1 cellular context compared by ENCODE assay signal in the genomic region with DNA sequence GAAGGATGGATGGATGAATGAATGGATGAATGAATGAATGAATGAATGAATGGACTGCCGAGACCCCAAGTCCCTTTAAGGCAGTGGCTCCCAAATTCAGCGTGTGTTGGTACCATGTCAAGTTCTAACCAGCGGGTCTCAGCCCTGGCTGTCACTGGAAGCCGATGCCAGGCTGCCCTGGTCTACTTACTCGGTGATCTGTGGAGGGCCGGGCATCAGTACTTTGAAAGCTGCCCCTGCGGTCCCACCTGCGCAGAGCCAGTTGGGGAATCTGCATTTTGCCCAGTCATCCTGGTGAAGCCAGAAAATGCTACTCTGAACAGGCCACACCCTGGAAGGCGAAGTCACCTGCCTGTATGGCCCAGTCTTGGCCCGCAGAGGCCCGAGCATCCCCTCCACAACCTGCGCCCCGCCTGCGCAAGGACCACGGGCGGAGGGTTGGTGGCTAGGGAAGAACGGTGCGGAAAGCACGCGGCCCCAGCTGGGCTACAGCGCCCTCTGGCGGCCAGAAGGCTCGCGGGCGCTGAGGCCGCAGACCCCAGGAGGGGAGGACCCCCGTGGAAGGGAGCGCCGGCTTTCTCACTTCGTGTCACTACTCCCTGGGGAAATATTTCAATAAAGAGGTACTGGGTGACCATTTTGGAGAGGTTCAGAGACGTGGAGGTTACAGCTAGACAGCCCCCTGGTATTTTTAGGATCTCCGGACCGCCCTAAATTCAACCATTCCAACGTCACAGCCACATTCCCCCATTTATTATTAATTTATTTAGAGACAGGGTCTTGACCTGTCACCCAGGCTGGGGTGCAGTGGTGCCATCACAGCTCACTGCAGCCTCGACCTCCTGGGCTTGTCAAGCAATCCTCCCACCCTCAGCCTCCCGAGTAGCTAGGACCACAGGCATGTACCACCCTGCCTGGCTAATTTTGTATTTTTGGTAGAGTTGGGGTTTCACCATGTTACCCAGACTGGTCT.
TF ChIP-seq lines count a peak whose summit lies in the region.

No MANE protein-coding gene starts in this region.

TF ChIP-seq in K562, 482 proteins besides CTCF, POLR2A, EP300 and RAD21 (continued from another document):
- TF ChIP-seq BCOR (IDR thresholded peaks at IDR 0.05) (no peak), ATF7 (IDR thresholded peaks at IDR 0.05) (no peak), RHOXF2B (CRISPR knock-in tag; conservative IDR thresholded peaks at IDR 0.05) (no peak), RCOR1 (IDR thresholded peaks at IDR 0.05; ENCODE audit: borderline replicate concordance in 1 of 2, low read depth in 2 of 2, low read length in 2 of 2) (no peak), ZNF384 (IDR thresholded peaks at IDR 0.05; ENCODE audit: low read depth, low read length) (no peak), E2F4 (CRISPR knock-in tag; IDR thresholded peaks at IDR 0.05; ENCODE audit: low read depth) (no peak), HBP1 (CRISPR knock-in tag; IDR thresholded peaks at IDR 0.05) (no peak), NFE2 (IDR thresholded peaks at IDR 0.05; ENCODE audit: low read depth) (peak; percentile 76), HNRNPL (IDR thresholded peaks at IDR 0.05; ENCODE audit: low read depth, low read length) (no peak), ZNF561 (CRISPR knock-in tag; conservative IDR thresholded peaks at IDR 0.05) (no peak), E2F6 (IDR thresholded peaks at IDR 0.05; ENCODE audit: borderline replicate concordance in 1 of 2, extremely low read depth in 1 of 2, insufficient read depth in 1 of 2, insufficient read length in 1 of 2, low read depth in 1 of 2, low read length in 1 of 2, poor library complexity in 1 of 2, severe bottlenecking in 1 of 2) (peak; percentile 69 to 91), MYBL2 (IDR thresholded peaks at IDR 0.05; ENCODE audit: low read depth) (no peak), MYBL2 (CRISPR knock-in tag; IDR thresholded peaks at IDR 0.05; ENCODE audit: borderline replicate concordance) (no peak), SOX6 (IDR thresholded peaks at IDR 0.05) (no peak), SREBF1 (IDR thresholded peaks at IDR 0.05; ENCODE audit: borderline replicate concordance, low read depth, low read length) (no peak), FIP1L1 (IDR thresholded peaks at IDR 0.05; ENCODE audit: low read depth, low read length, poor library complexity, severe bottlenecking) (no peak), ZNF24 (IDR thresholded peaks at IDR 0.05) (peak; percentile 95), CBFA2T3 (IDR thresholded peaks at IDR 0.05) (no peak), NFYB (IDR thresholded peaks at IDR 0.05; ENCODE audit: extremely low read depth, insufficient read length) (no peak), LEF1 (IDR thresholded peaks at IDR 0.05) (no peak), TCFL5 (CRISPR knock-in tag; conservative IDR thresholded peaks at IDR 0.05) (no peak), ZNF589 (CRISPR knock-in tag; IDR thresholded peaks at IDR 0.05; ENCODE audit: low read depth) (no peak), TBL1XR1 (IDR thresholded peaks at IDR 0.05; ENCODE audit: low read length in 2 of 2) (no peak), MAZ (CRISPR knock-in tag; conservative IDR thresholded peaks at IDR 0.05 in 1 of 2, IDR thresholded peaks at IDR 0.05 in 1 of 2) (peak; percentile 49 to 55; a peak in 2 of 4 replicates), ZNF584 (CRISPR knock-in tag; IDR thresholded peaks at IDR 0.05; ENCODE audit: low read depth) (no peak), GTF2E2 (tag; IDR thresholded peaks at IDR 0.05) (no peak), ZNF77 (CRISPR knock-in tag; IDR thresholded peaks at IDR 0.05) (no peak), RBBP5 (IDR thresholded peaks at IDR 0.05; ENCODE audit: borderline replicate concordance, insufficient read depth, low read length, poor library complexity, severe bottlenecking) (no peak), ZNF609 (CRISPR knock-in tag; IDR thresholded peaks at IDR 0.05; ENCODE audit: borderline replicate concordance) (no peak), NBN (IDR thresholded peaks at IDR 0.05; ENCODE audit: low read depth) (no peak), NFIC (IDR thresholded peaks at IDR 0.05) (no peak), SAP30 (IDR thresholded peaks at IDR 0.05; ENCODE audit: borderline replicate concordance, insufficient read depth, low read depth, low read length, poor library complexity, severe bottlenecking) (no peak), ZNF41 (CRISPR knock-in tag; conservative IDR thresholded peaks at IDR 0.05) (no peak), NFE2L1 (tag; IDR thresholded peaks at IDR 0.05; ENCODE audit: borderline replicate concordance, low read depth) (no peak), ZNF507 (tag; conservative IDR thresholded peaks at IDR 0.05) (no peak)
- TF ChIP-seq, protein P1, sequence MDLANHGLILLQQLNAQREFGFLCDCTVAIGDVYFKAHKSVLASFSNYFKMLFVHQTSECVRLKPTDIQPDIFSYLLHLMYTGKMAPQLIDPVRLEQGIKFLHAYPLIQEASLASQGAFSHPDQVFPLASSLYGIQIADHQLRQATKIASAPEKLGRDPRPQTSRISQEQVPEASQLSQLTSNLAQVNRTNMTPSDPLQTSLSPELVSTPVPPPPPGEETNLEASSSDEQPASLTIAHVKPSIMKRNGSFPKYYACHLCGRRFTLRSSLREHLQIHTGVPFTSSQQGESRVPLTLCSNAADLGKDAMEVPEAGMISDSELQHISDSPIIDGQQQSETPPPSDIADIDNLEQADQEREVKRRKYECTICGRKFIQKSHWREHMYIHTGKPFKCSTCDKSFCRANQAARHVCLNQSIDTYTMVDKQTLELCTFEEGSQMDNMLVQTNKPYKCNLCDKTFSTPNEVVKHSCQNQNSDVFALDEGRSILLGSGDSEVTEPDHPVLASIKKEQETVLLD (IDR thresholded peaks at IDR 0.05), result no peak
- TF ChIP-seq, protein P2, sequence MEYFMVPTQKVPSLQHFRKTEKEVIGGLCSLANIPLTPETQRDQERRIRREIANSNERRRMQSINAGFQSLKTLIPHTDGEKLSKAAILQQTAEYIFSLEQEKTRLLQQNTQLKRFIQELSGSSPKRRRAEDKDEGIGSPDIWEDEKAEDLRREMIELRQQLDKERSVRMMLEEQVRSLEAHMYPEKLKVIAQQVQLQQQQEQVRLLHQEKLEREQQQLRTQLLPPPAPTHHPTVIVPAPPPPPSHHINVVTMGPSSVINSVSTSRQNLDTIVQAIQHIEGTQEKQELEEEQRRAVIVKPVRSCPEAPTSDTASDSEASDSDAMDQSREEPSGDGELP (CRISPR knock-in tag; IDR thresholded peaks at IDR 0.05; ENCODE audit: borderline replicate concordance), result peak; percentile 96
